Comparison of ENCODE assay signal across 1 cellular context in the genomic region with DNA sequence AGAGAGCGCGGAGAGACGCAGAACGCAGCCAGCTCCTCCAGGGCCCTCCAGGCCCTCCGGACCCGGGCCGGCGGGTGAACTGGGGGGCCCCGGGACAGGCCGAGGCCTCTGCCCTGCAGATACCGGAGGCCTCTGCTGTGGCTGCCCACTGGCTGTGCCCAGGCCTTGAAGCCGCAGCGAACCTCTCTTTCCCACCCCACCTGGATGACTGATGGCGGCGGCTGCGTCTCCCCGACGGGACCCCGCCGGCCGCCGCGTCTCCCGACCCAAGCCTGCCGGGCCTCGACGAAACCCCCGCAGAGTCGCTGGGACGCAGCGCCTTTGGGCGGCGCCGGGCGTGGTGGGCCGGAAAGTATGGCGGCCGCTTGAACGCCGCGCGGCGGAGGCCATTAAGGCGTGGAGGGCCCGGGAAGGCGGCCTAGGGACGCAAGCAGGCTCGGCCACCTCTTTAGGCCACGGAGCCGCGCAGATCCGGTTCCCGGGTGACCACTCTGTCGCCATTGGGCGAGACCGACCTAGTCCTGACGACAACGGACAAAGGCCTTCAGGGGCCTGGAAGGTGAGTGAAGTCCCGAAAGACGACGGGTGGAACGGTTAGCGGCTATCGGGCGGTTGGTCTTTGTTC.
TF ChIP-seq lines count a peak whose summit lies in the region.

No MANE protein-coding gene starts in this region.

TF ChIP-seq in endothelial cell of umbilical vein, 7 proteins besides CTCF, POLR2A, EP300 and RAD21:
- TF ChIP-seq POLR2AphosphoS5 (IDR thresholded peaks at IDR 0.05; ENCODE audit: insufficient read depth, low read depth, low read length) (no peak), MYC (IDR thresholded peaks at IDR 0.05; ENCODE audit: low read depth, low read length) (no peak), JUN (IDR thresholded peaks at IDR 0.05; ENCODE audit: borderline replicate concordance, insufficient read depth, insufficient read length, low read depth) (no peak), EZH2 (IDR thresholded peaks at IDR 0.05; ENCODE audit: borderline replicate concordance, low read depth, low read length, severe bottlenecking) (no peak), FOS (IDR thresholded peaks at IDR 0.05; ENCODE audit: borderline replicate concordance, insufficient read depth, low read length) (no peak), MAX (IDR thresholded peaks at IDR 0.05; ENCODE audit: insufficient read depth, insufficient read length) (no peak), GATA2 (IDR thresholded peaks at IDR 0.05; ENCODE audit: insufficient read depth, insufficient read length, low read depth, low read length) (no peak)
